In the genomic region with DNA sequence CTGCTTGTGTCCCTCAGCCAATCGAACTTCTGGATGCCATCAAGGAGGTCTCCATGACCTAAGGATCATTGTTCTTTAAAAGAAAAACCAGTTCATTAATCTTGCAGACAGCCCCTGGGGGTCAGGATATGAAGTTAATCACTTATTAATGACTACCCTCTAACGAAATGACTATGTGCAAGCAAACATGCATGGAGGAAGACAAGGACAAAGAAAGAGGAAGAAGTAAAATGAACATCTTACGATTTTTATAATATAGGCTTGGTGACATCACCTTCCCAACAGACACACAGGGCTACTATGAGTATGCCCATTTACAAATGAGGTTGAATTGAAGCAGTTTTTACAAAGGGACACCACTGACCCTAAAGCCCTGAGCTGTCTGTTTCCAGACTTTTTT, we compare ENCODE assay signal across 12 cellular contexts.
DNase-seq lines count a peak whose midpoint lies in the region; ATAC-seq and TF ChIP-seq lines count a peak whose summit lies in the region.
"Had no signal": no experiment of that assay in that cellular context is flagged by ENCODE, and none has a peak within 500 bp of the region (broad histone marks: within the 10 kb centered on the region; RNA-seq: fewer than 3 reads in every experiment).

No MANE protein-coding gene starts in this region.

- peak in 1 of 2 donors; percentile 45 for ATAC-seq in activated T-cell treated with anti-CD3 and anti-CD28 coated beads, Interleukin-2, amount 50 U/mL, for 72 hours (replicated peaks in 1 of 2)
- ATAC-seq in upper lobe of right lung, result peak; percentile 16
- ATAC-seq in HG03442 (IDR thresholded peaks at IDR 0.05; ENCODE audit: unreplicated experiment), result no peak
- ATAC-seq: Right ventricle myocardium inferior had no signal

- H3K4me3 ChIP-seq in NB4 (ENCODE audit: low read depth, low read length) (no peak overlapping the region), brain microvascular endothelial cell (ENCODE audit: low read depth, low read length) (no peak overlapping the region), upper lobe of right lung (no peak overlapping the region)

- peaks cover 89% of the 10 kb centered on the region for H3K4me1 Mint-ChIP-seq in activated T-cell treated with anti-CD3 and anti-CD28 coated beads, Interleukin-2, amount 50 U/mL, for 72 hours (ENCODE audit: low read depth)

- H3K36me3 ChIP-seq in brain microvascular endothelial cell (replicated peaks) (no peaks in the 10 kb centered on the region), upper lobe of right lung (no peaks in the 10 kb centered on the region)

- no peak for DNase-seq in activated T-cell treated with anti-CD3 and anti-CD28 coated beads, Interleukin-2, amount 50 U/mL, for 72 hours
- DNase-seq in activated T-cell treated with anti-CD3 and anti-CD28 coated beads, Interleukin-2, amount 50 U/mL, for 1 hour, result no peak
- DNase-seq in NB4 (ENCODE audit: low read depth) (peak; percentile 39), brain microvascular endothelial cell (no peak), upper lobe of right lung (no peak), midbrain (lab: John Stamatoyannopoulos, UW) (no peak), NCI-H2171 treated with DMSO at 0.1 percent for 48 hours (lab: John Stamatoyannopoulos, UW) (no peak)
- DNase-seq: amygdala, glutamatergic neuron, NCI-H2227 treated with DMSO at 0.1 percent for 48 hours had no signal

- H3K27ac Mint-ChIP-seq in activated T-cell treated with anti-CD3 and anti-CD28 coated beads, Interleukin-2, amount 50 U/mL, for 72 hours, result peak overlapping the region; percentile 99

- no peak for TF ChIP-seq POLR2A in NB4 (IDR thresholded peaks at IDR 0.05; ENCODE audit: extremely low read depth, insufficient read length)

- H3K9me3 ChIP-seq in upper lobe of right lung, result no peaks in the 10 kb centered on the region

- no peaks in the 10 kb centered on the region for H3K9me3 Mint-ChIP-seq in activated T-cell treated with anti-CD3 and anti-CD28 coated beads, Interleukin-2, amount 50 U/mL, for 72 hours

- H3K27me3 ChIP-seq in brain microvascular endothelial cell (replicated peaks) (no peaks in the 10 kb centered on the region), upper lobe of right lung (no peaks in the 10 kb centered on the region)

- intact Hi-C loops in upper lobe of right lung (cut with DNase I), result loop anchor here (2.0 kb wide), 1 partner anchor 36 kb away; no protein-coding TSS in a partner anchor

- H3K27ac ChIP-seq in brain microvascular endothelial cell, result peak overlapping the region; percentile 25
- no peak overlapping the region for H3K27ac ChIP-seq in upper lobe of right lung

- H3K4me1 ChIP-seq in upper lobe of right lung, result peaks cover 27% of the 10 kb centered on the region

- in situ Hi-C loops in brain microvascular endothelial cell (cut with HindIII; ENCODE audit: low pct_ligation_motif_present, low sequenced_read_pairs), result no loop called here

- TF ChIP-seq CTCF in NB4 (IDR thresholded peaks at IDR 0.05; ENCODE audit: low read depth, low read length), result no peak
- no peak for TF ChIP-seq CTCF in brain microvascular endothelial cell (IDR thresholded peaks at IDR 0.05; ENCODE audit: low read depth, low read length, missing control alignments)
- no peak for TF ChIP-seq CTCF in upper lobe of right lung (IDR thresholded peaks at IDR 0.05)

- H3K36me3 Mint-ChIP-seq in activated T-cell treated with anti-CD3 and anti-CD28 coated beads, Interleukin-2, amount 50 U/mL, for 72 hours (ENCODE audit: insufficient read depth in 2 of 2), result peaks cover 2 to 8% of the 10 kb centered on the region in 2 donors

- H3K4me3 Mint-ChIP-seq in activated T-cell treated with anti-CD3 and anti-CD28 coated beads, Interleukin-2, amount 50 U/mL, for 72 hours, result peak overlapping the region; percentile 80 to 94

- H3K27me3 Mint-ChIP-seq in activated T-cell treated with anti-CD3 and anti-CD28 coated beads, Interleukin-2, amount 50 U/mL, for 72 hours (ENCODE audit: low read depth), result no peaks in the 10 kb centered on the region
